Comparison of ENCODE assay signal across 8 cellular contexts in genomic region chr13:73090116-73090811, GRCh38. TPM values are rescaled to one million over a fixed set of nuclear protein-coding genes. Genes with fewer than 3 reads are reported as not detected.
A peak's percentile ranks its signal among the peaks of the same experiment; 100 is the strongest.
DNase-seq lines count a peak whose midpoint lies in the region; ATAC-seq, FAIRE-seq and TF ChIP-seq lines count a peak whose summit lies in the region.

No MANE protein-coding gene starts in this region.

- no peak for TF ChIP-seq RAD21 in H1 (IDR thresholded peaks at IDR 0.05 in 1 of 2, conservative IDR thresholded peaks at IDR 0.05 in 1 of 2; ENCODE audit: low read depth in 2 of 2, low read length in 2 of 2)

- ATAC-seq in GM21447 (IDR thresholded peaks at IDR 0.05; ENCODE audit: unreplicated experiment): peak; percentile 73

- 0 out of 2 replicates have a peak overlapping the region, but pooled peaks have one; percentile 75 for H2BK12ac ChIP-seq in H1 (ENCODE audit: low read depth, low read length)

- no peaks in the 10 kb centered on the region for H3K79me1 ChIP-seq in H1 (ENCODE audit: low read depth, low read length)

- no peak for TF ChIP-seq POLR2A in H1 (IDR thresholded peaks at IDR 0.05; ENCODE audit: control extremely low read depth in 1 of 2, low read depth in 2 of 2, low read length in 2 of 2)

- no peaks in the 10 kb centered on the region for H3K23me2 ChIP-seq in H1 (ENCODE audit: low read depth, low read length)

- H3K4me1 ChIP-seq in H1 (replicated peaks in 1 of 4; ENCODE audit: control insufficient read depth in 3 of 4, insufficient read depth in 4 of 4, low read length in 3 of 4): no peaks in the 10 kb centered on the region

- H3K27ac ChIP-seq in H1 (ENCODE audit: low read depth, low read length) (no peak overlapping the region), dorsolateral prefrontal cortex (no peak overlapping the region)

- H3K4me2 ChIP-seq in H1 (ENCODE audit: insufficient read depth in 1 of 2, low read depth in 2 of 2, low read length in 2 of 2): no peak overlapping the region

- no peaks in the 10 kb centered on the region for H3K27me3 Mint-ChIP-seq in osteocyte (ENCODE audit: unreplicated experiment)

- intact Hi-C loops in dorsolateral prefrontal cortex (cut with DNase I): no loop called here

- peak overlapping the region; percentile 83; the same call in 1 of the 2 replicates for H2BK5ac ChIP-seq in H1 (ENCODE audit: low read depth, low read length)

- no peak overlapping the region for H2AK5ac ChIP-seq in H1 (ENCODE audit: low read depth, low read length)

- no peak overlapping the region for H3K4ac ChIP-seq in H1 (replicated peaks; ENCODE audit: insufficient read length, low read depth, low read length)

- peaks cover 7% of the 10 kb centered on the region for H3K9me3 Mint-ChIP-seq in osteocyte (ENCODE audit: unreplicated experiment)

- no peaks in the 10 kb centered on the region for H3K36me3 Mint-ChIP-seq in osteocyte (ENCODE audit: unreplicated experiment)

- H3K14ac ChIP-seq in H1 (ENCODE audit: insufficient read length): no peak overlapping the region

- DNase-seq in ACHN: peak; percentile 91
- peak; percentile 46 for DNase-seq in NCI-H2196 treated with DMSO at 0.1 percent for 48 hours (lab: John Stamatoyannopoulos, UW; ENCODE audit: unreplicated experiment)
- DNase-seq in H1 (ENCODE audit: low read depth in 1 of 2, low spot score in 2 of 2): peak in 1 of 2 experiments; percentile 60
- DNase-seq in retinal pigment epithelial cell (ENCODE audit: low read depth): peak; percentile 58
- DNase-seq in dorsolateral prefrontal cortex: no peak
- no peak for DNase-seq in NAMALWA (ENCODE audit: low spot score)
- no peak for DNase-seq in osteocyte (ENCODE audit: extremely low spot score, unreplicated experiment)

- H3K4me3 ChIP-seq in H1 (ENCODE audit: extremely low read depth in 1 of 4, insufficient read depth in 2 of 4, low read depth in 3 of 4, low read length in 4 of 4) (no peak overlapping the region), retinal pigment epithelial cell (ENCODE audit: low read length) (no peak overlapping the region), dorsolateral prefrontal cortex (no peak overlapping the region)

- H3K27me3 ChIP-seq in H1 (replicated peaks in 1 of 4; ENCODE audit: control insufficient read depth in 3 of 4, extremely low read depth in 1 of 4, insufficient read depth in 3 of 4, low read length in 3 of 4) (no peaks in the 10 kb centered on the region), dorsolateral prefrontal cortex (no peaks in the 10 kb centered on the region)

- no peak for TF ChIP-seq EP300 in H1 (IDR thresholded peaks at IDR 0.05; ENCODE audit: borderline replicate concordance in 1 of 2, low read depth in 2 of 2, low read length in 2 of 2)

- WGBS in H1 (ENCODE audit: extremely low coverage in 1 of 2, insufficient coverage in 1 of 2, insufficient read length in 1 of 2, insufficient replicate concordance in 2 of 2, low coverage in 1 of 2, low lambda C conversion rate in 2 of 2, missing lambda C conversion rate in 1 of 2), 2 experiments: 83% methylated on average over 7 of the region's 7 CpGs; no CpG with 5 or more reads in 1 of the 2 experiments

- H2AFZ ChIP-seq in H1 (ENCODE audit: low read length): no peak overlapping the region

- no peak overlapping the region for H2BK120ac ChIP-seq in H1 (replicated peaks; ENCODE audit: low read depth, low read length)

- peaks cover 9 to 12% of the 10 kb centered on the region in 2 experiments; a peak in 3 of 4 replicates for H3K9me3 ChIP-seq in H1 (ENCODE audit: insufficient read depth in 2 of 2, low read depth in 1 of 2, low read length in 1 of 2)

- no peaks in the 10 kb centered on the region for H4K20me1 ChIP-seq in H1 (replicated peaks in 1 of 2; ENCODE audit: control insufficient read depth in 1 of 2, insufficient read depth in 2 of 2, low read length in 2 of 2)

- no peak overlapping the region for H3K9ac ChIP-seq in H1 (replicated peaks in 1 of 4; ENCODE audit: extremely low read depth in 1 of 4, low read depth in 3 of 4, low read length in 3 of 4)

- no peak overlapping the region for H3K56ac ChIP-seq in H1 (replicated peaks; ENCODE audit: insufficient read length, low read depth, low read length)

- no peak for FAIRE-seq in H1 (lab: Jason Lieb, UNC)

- H3K18ac ChIP-seq in H1 (ENCODE audit: extremely low read depth, low read length): no peak overlapping the region

- CTCF ChIA-PET in H1 (lab: Charles Lee; ENCODE audit: partially characterized antibody): no interaction called here

- no peak overlapping the region for H4K5ac ChIP-seq in H1 (ENCODE audit: insufficient read length, low read depth, low read length)

- H2BK20ac ChIP-seq in H1 (ENCODE audit: low read length): peak overlapping the region; percentile 80; the same call in 1 of the 2 replicates

- POLR2A ChIA-PET in H1 (lab: Charles Lee; ENCODE audit: partially characterized antibody): interaction anchor here (1.4 kb wide), 1 partner anchor 32 kb away, joined by 3 read pairs; the partner anchor contains the start of gene KLF5

- H4K8ac ChIP-seq in H1 (ENCODE audit: extremely low read depth, insufficient read depth, low read length): no peak overlapping the region

- in situ Hi-C loops in ACHN (cut with HindIII; ENCODE audit: low pct_ligation_motif_present, low pct_unique_long_range_greater_than_20kb, low sequenced_read_pairs): no loop called here

- peaks cover 3% of the 10 kb centered on the region for H3K4me1 Mint-ChIP-seq in osteocyte (ENCODE audit: unreplicated experiment)

- H3K79me2 ChIP-seq in H1 (ENCODE audit: control insufficient read depth in 1 of 2, insufficient read depth in 2 of 2, low read length in 2 of 2): no peaks in the 10 kb centered on the region

- no peak overlapping the region for H3K27ac Mint-ChIP-seq in osteocyte (ENCODE audit: unreplicated experiment)

- H3K23ac ChIP-seq in H1 (ENCODE audit: insufficient read length): no peak overlapping the region

- no peaks in the 10 kb centered on the region for H3K36me3 ChIP-seq in H1 (ENCODE audit: control insufficient read depth in 2 of 4, insufficient read depth in 4 of 4, low read length in 3 of 4)

- H3K4me3 Mint-ChIP-seq in osteocyte (ENCODE audit: unreplicated experiment): no peak overlapping the region

- H4K91ac ChIP-seq in H1 (replicated peaks; ENCODE audit: insufficient read length, low read length): no peak overlapping the region

- H2BK15ac ChIP-seq in H1 (ENCODE audit: low read length): no peak overlapping the region

- TF ChIP-seq CTCF in H1 (IDR thresholded peaks at IDR 0.05; ENCODE audit: control extremely low read depth in 1 of 3, insufficient read depth in 1 of 3, low read depth in 1 of 3, low read length in 3 of 3) (no peak), retinal pigment epithelial cell (conservative IDR thresholded peaks at IDR 0.05; ENCODE audit: low read depth, low read length) (no peak), dorsolateral prefrontal cortex (IDR thresholded peaks at IDR 0.05 in 54 of 56, conservative IDR thresholded peaks at IDR 0.05 in 2 of 56; ENCODE audit: low read depth in 1 of 56, partially characterized antibody in 56 of 56) (no peak), osteocyte (IDR thresholded peaks at IDR 0.05) (no peak)

RNA-seq across cellular contexts. Expression of gene KLF5, which starts 31.5 kb away (rescaled TPM):
- 1.7 and 2.3 TPM in 2 replicates for total RNA-seq in H1 (2021; fragmentation: NEBNext Ultra II Directional; extraction: Animal tissue kit (Norgen Biotek cat#: 25700))
- 1.2 and 1.9 TPM in 2 replicates for polyA plus RNA-seq in H1 (2011; rRNA removed)
- polyA plus RNA-seq in H1 (2011; cell fraction: cytosol; rRNA removed): 1.1 TPM
- 3.3 TPM for polyA plus RNA-seq in H1 (2011; cell fraction: nucleus; rRNA removed)
- 0.88 to 1.6 TPM (median 1.3 TPM) in 4 replicates for polyA plus RNA-seq in H1 (2012, experiment 1 of 2)
- polyA plus RNA-seq in H1 (2012, experiment 2 of 2): 0.14 TPM
- polyA plus RNA-seq in H1 (2013, experiment 1 of 2): 3.7 TPM
- polyA plus RNA-seq in H1 (2013, experiment 2 of 2): 4.1 TPM
- polyA minus RNA-seq in H1 (2011; rRNA and poly(A)+ RNA removed): 4.2 and 7.5 TPM in 2 replicates
- 3.3 TPM for polyA minus RNA-seq in H1 (2011; cell fraction: cytosol; rRNA and poly(A)+ RNA removed)
- 11.2 TPM for polyA minus RNA-seq in H1 (2011; cell fraction: nucleus; rRNA and poly(A)+ RNA removed)
- total RNA-seq in dorsolateral prefrontal cortex: 10 to 100 TPM in 1 of 120 experiments, 1 to 10 TPM in 118, under 1 TPM in 1; 0.91 to 11.0 (median 3.6) TPM
- total RNA-seq in osteocyte: 2.1 and 2.6 TPM in 2 replicates

Comparison
In these comparisons a context has a peak if more than half of its experiments do, and no peak if none do; other contexts are left out.
1. DNase-seq: peak in ACHN (single experiment), NCI-H2196 treated with DMSO at 0.1 percent for 48 hours (single experiment) and retinal pigment epithelial cell (single experiment); none in dorsolateral prefrontal cortex (0 of 10), NAMALWA (single experiment) and osteocyte (single experiment).